Comparison of ENCODE assay signal across 17 cellular contexts in the genomic region with DNA sequence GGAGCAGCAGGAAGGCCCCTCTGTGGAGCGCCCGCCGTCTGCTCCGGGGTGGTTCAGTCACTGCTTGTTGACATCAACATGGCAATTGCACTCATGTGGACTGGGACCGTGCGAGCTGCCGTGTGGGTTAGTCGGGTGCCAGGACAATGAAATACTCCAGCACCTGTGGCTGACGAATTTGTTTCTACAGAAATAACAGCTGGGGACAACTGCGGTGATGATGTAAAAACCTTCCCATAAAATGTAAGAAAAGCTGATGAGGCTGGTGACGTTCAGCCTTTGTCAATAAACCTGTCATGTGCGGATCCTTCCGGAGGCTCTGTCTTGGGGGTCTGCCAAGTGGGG. TPM values are rescaled to one million over a fixed set of nuclear protein-coding genes. Genes with fewer than 3 reads are reported as not detected.
"Had no signal": no experiment of that assay in that cellular context is flagged by ENCODE, and none has a peak within 500 bp of the region (broad histone marks: within the 10 kb centered on the region; RNA-seq: fewer than 3 reads in every experiment).

No MANE protein-coding gene starts in this region.

- H3K27me3 ChIP-seq: cardiac muscle cell, suprapubic skin had no signal

- H3K36me3 ChIP-seq: cardiac muscle cell, prostate gland had no signal

- H3K9me3 ChIP-seq: left ventricle myocardium inferior, lower lobe of right lung, prostate gland, suprapubic skin had no signal

- DNase-seq: dermis blood vessel endothelial cell; effector memory CD8-positive, alpha-beta T cell; left cardiac atrium; left ventricle myocardium inferior; lower lobe of right lung; natural killer cell; small intestine; stimulated activated CD4-positive, alpha-beta T cell treated with anti-CD3 and anti-CD28 coated beads, Interleukin-15, amount 100 ng/mL, for 24 hours; stimulated activated CD4-positive, alpha-beta T cell treated with anti-CD3 and anti-CD28 coated beads, Interleukin-2, amount 100 ng/mL, for 48 hours; stimulated activated naive B cell treated with anti-CD40 and anti-IgM and Interleukin-4, amounts not matched to agents 10 μg/mL and 1 μg/mL and 100 μg/mL, for 72 hours; trophoblast cell had no signal

- H3K27ac ChIP-seq: cardiac muscle cell, coronary artery, left ventricle myocardium inferior, lower lobe of right lung, suprapubic skin had no signal

- H3K4me3 ChIP-seq: cardiac muscle cell, coronary artery, left ventricle myocardium inferior, lower lobe of right lung, prostate gland, suprapubic skin had no signal

RNA-seq across cellular contexts. Expression of gene GPR146, which starts 49.1 kb away (rescaled TPM):
- total RNA-seq: fibroblast of villous mesenchyme, neural crest cell had no signal
